In genomic region chr19:35476149-35476548, GRCh38 we compare ENCODE assay signal across 17 cellular contexts. TPM values are rescaled to one million over a fixed set of nuclear protein-coding genes. Genes with fewer than 3 reads are reported as not detected.
DNase-seq lines count a peak whose midpoint lies in the region; ATAC-seq and TF ChIP-seq lines count a peak whose summit lies in the region.
"Had no signal": no experiment of that assay in that cellular context is flagged by ENCODE, and none has a peak within 500 bp of the region (broad histone marks: within the 10 kb centered on the region; RNA-seq: fewer than 3 reads in every experiment).

No MANE protein-coding gene starts in this region.

- H3K36me3 Mint-ChIP-seq in natural killer cell, result no peaks in the 10 kb centered on the region

- peaks cover 10% of the 10 kb centered on the region for H3K4me1 ChIP-seq in mesendoderm (ENCODE audit: control insufficient read depth, low read depth, low read length)
- no peaks in the 10 kb centered on the region for H3K4me1 ChIP-seq in upper lobe of left lung
- H3K4me1 ChIP-seq: ascending aorta, left ventricle myocardium inferior had no signal

- H4K5ac ChIP-seq in mesendoderm (ENCODE audit: low read length), result no peak overlapping the region

- ATAC-seq in upper lobe of left lung (ENCODE audit: low FRiP score in 2 of 2) (no peak), natural killer cell (no peak), GM21390 (IDR thresholded peaks at IDR 0.05; ENCODE audit: unreplicated experiment) (no peak)

- peak; percentile 56 for DNase-seq in activated CD4-positive, alpha-beta T cell treated with anti-CD3 and anti-CD28 coated beads for 48 hours
- DNase-seq in activated CD4-positive, alpha-beta T cell treated with anti-CD3 and anti-CD28 coated beads, Interleukin-2, amount 50 U/mL, for 4 hours, result no peak
- DNase-seq in GM13977 (ENCODE audit: low spot score) (no peak), mesendoderm (peak; percentile 49), upper lobe of left lung (no peak), natural killer cell (no peak)
- DNase-seq: activated T-cell treated with anti-CD3 and anti-CD28 coated beads for 4 hours; effector memory CD4-positive, alpha-beta T cell; left ventricle myocardium inferior; NCI-H2081 treated with DMSO at 0.1 percent for 48 hours had no signal

- no peaks in the 10 kb centered on the region for H3K79me1 ChIP-seq in mesendoderm (ENCODE audit: low read length)

- H3K9me3 Mint-ChIP-seq in natural killer cell, result no peaks in the 10 kb centered on the region

- H2AK5ac ChIP-seq in mesendoderm (ENCODE audit: low read length), result peak overlapping the region; percentile 59

- H3K27ac Mint-ChIP-seq in natural killer cell, result no peak overlapping the region

- no peaks in the 10 kb centered on the region for H3K79me2 ChIP-seq in SU-DHL-6 (ENCODE audit: insufficient read depth, low read length)
- H3K79me2 ChIP-seq in mesendoderm (ENCODE audit: control insufficient read depth, insufficient read depth, low read length), result no peaks in the 10 kb centered on the region

- in situ Hi-C loops in GM13977 (cut with MboI; ENCODE audit: low pct_unique_long_range_greater_than_20kb, low sequenced_read_pairs, unreplicated experiment), result no loop called here

- no peak overlapping the region for H3K27ac ChIP-seq in SU-DHL-6 (ENCODE audit: low read depth, low read length)
- no peak overlapping the region for H3K27ac ChIP-seq in mesendoderm (ENCODE audit: low read depth, low read length)
- no peak overlapping the region for H3K27ac ChIP-seq in upper lobe of left lung
- H3K27ac ChIP-seq: ascending aorta, left ventricle myocardium inferior, neutrophil had no signal

- H4K20me1 ChIP-seq in SU-DHL-6 (ENCODE audit: low read depth, low read length), result no peaks in the 10 kb centered on the region

- no peak for TF ChIP-seq EP300 in upper lobe of left lung (IDR thresholded peaks at IDR 0.05)

- H3K4me2 ChIP-seq in SU-DHL-6 (ENCODE audit: low read depth, low read length, poor library complexity, severe bottlenecking) (no peak overlapping the region), mesendoderm (ENCODE audit: low read length) (no peak overlapping the region)

- H3K27me3 ChIP-seq in SU-DHL-6 (ENCODE audit: low read length), result no peaks in the 10 kb centered on the region
- H3K27me3 ChIP-seq in mesendoderm (ENCODE audit: insufficient read depth, low read length, poor library complexity), result no peaks in the 10 kb centered on the region
- H3K27me3 ChIP-seq in upper lobe of left lung, result no peaks in the 10 kb centered on the region
- H3K27me3 ChIP-seq: ascending aorta, neutrophil had no signal

- H2BK15ac ChIP-seq in mesendoderm (replicated peaks; ENCODE audit: low read depth), result no peak overlapping the region

- H3K9ac ChIP-seq in SU-DHL-6 (ENCODE audit: low read length), result no peak overlapping the region
- no peak overlapping the region for H3K9ac ChIP-seq in mesendoderm (ENCODE audit: low read length)

- H3K27me3 Mint-ChIP-seq in natural killer cell (ENCODE audit: low read depth in 2 of 2), result peaks cover 0 to 3% of the 10 kb centered on the region in 2 donors

- H3K36me3 ChIP-seq in SU-DHL-6 (ENCODE audit: low read length) (no peaks in the 10 kb centered on the region), mesendoderm (ENCODE audit: control insufficient read depth, insufficient read depth, low read length) (no peaks in the 10 kb centered on the region), upper lobe of left lung (no peaks in the 10 kb centered on the region)
- H3K36me3 ChIP-seq: ascending aorta, left ventricle myocardium inferior, neutrophil had no signal

- TF ChIP-seq CTCF in GM13977 (IDR thresholded peaks at IDR 0.05; ENCODE audit: extremely low read depth, insufficient read depth, missing control alignments) (peak; percentile 35), SU-DHL-6 (IDR thresholded peaks at IDR 0.05; ENCODE audit: insufficient read depth, low read length, poor library complexity, severe bottlenecking) (peak; percentile 40), upper lobe of left lung (IDR thresholded peaks at IDR 0.05) (no peak), natural killer cell (IDR thresholded peaks at IDR 0.05) (no peak)

- H3K56ac ChIP-seq in mesendoderm (ENCODE audit: low read length), result peak overlapping the region; percentile 44

- no peak overlapping the region for H3K23ac ChIP-seq in mesendoderm (ENCODE audit: low read length)

- H2AFZ ChIP-seq in SU-DHL-6 (ENCODE audit: low read depth, low read length, severe bottlenecking), result no peak overlapping the region

- H3K4me1 Mint-ChIP-seq in natural killer cell, result no peaks in the 10 kb centered on the region

- no peak for TF ChIP-seq POLR2A in upper lobe of left lung (IDR thresholded peaks at IDR 0.05)

- no CpG with 5 or more reads among the region's 4 CpGs for WGBS in mesendoderm (ENCODE audit: extremely low coverage, insufficient coverage, low lambda C conversion rate)
- WGBS in upper lobe of left lung, 2 donors, result 63 to 72% methylated on average over 4 of the region's 4 CpGs

- no peak overlapping the region for H3K4me3 ChIP-seq in SU-DHL-6 (ENCODE audit: insufficient read depth, low read length, poor library complexity, severe bottlenecking)
- no peak overlapping the region for H3K4me3 ChIP-seq in mesendoderm (ENCODE audit: low read length)
- H3K4me3 ChIP-seq in upper lobe of left lung, result no peak overlapping the region
- H3K4me3 ChIP-seq: ascending aorta, left ventricle myocardium inferior had no signal

- no peaks in the 10 kb centered on the region for H3K9me2 ChIP-seq in SU-DHL-6 (replicated peaks; ENCODE audit: insufficient read depth, low read length)

- intact Hi-C loops in natural killer cell (cut with micrococcal nuclease), result no loop called here

- no peaks in the 10 kb centered on the region for H3F3A ChIP-seq in SU-DHL-6 (ENCODE audit: insufficient read depth)

- no peak overlapping the region for H4K8ac ChIP-seq in mesendoderm (ENCODE audit: low read depth, low read length)

- peak overlapping the region; percentile 17 for H2BK5ac ChIP-seq in mesendoderm (ENCODE audit: low read length)

- H3K9me3 ChIP-seq in SU-DHL-6 (ENCODE audit: insufficient read depth, low read length) (no peaks in the 10 kb centered on the region), upper lobe of left lung (no peaks in the 10 kb centered on the region)
- H3K9me3 ChIP-seq: ascending aorta, left ventricle myocardium inferior, neutrophil had no signal

- H2BK120ac ChIP-seq in mesendoderm (ENCODE audit: low read depth, low read length), result no peak overlapping the region

- no peak overlapping the region for H3K18ac ChIP-seq in mesendoderm (ENCODE audit: low read length)

- H3K4me3 Mint-ChIP-seq in natural killer cell, result no peak overlapping the region

- no peak overlapping the region for H3K4ac ChIP-seq in mesendoderm (ENCODE audit: low read depth, low read length)

RNA-seq across cellular contexts. Expression of gene KRTDAP, which starts 14.1 kb away (rescaled TPM):
- 1.7 TPM for polyA plus RNA-seq in mesendoderm (2013, experiment 1 of 2)
- polyA plus RNA-seq in mesendoderm (2013, experiment 2 of 2), result 1.7 TPM
- total RNA-seq in upper lobe of left lung (under 1 TPM in 1 of 6 donors, not detected in 5; 0.61 TPM), natural killer cell (not detected)
- total RNA-seq: ascending aorta, left ventricle myocardium inferior, RPMI7951, skeletal muscle tissue, urinary bladder had no signal
- polyA plus RNA-seq: urinary bladder had no signal

RNA-seq across cellular contexts. Expression of gene FFAR2, which starts 28.1 kb away (rescaled TPM):
- polyA plus RNA-seq in mesendoderm (2013, experiment 1 of 2), result not detected
- not detected for polyA plus RNA-seq in mesendoderm (2013, experiment 2 of 2)
- total RNA-seq in upper lobe of left lung, result 1 to 10 TPM in 3 of 6 donors, under 1 TPM in 2, not detected in 1; 0.22 to 9.0 (median 2.1) TPM
- 1 to 10 TPM in 2 of 3 donors, under 1 TPM in 1; 0.70 to 8.6 (median 1.6) TPM for total RNA-seq in natural killer cell
- total RNA-seq: ascending aorta, RPMI7951 had no signal

RNA-seq across cellular contexts. Expression of gene DMKN, which starts 37.3 kb away (rescaled TPM):
- polyA plus RNA-seq in mesendoderm (2013, experiment 1 of 2), result 602 TPM
- 595 TPM for polyA plus RNA-seq in mesendoderm (2013, experiment 2 of 2)
- 100 to 1,000 TPM in 3 of 6 donors, 10 to 100 TPM in 3; 64.9 to 127 (median 101) TPM for total RNA-seq in upper lobe of left lung
- 10 to 100 TPM; 10.7 to 15.3 (median 11.3) TPM for total RNA-seq in natural killer cell
- total RNA-seq: RPMI7951, skeletal muscle tissue had no signal

RNA-seq across cellular contexts. Expression of gene SBSN, which starts 52.0 kb away (rescaled TPM):
- polyA plus RNA-seq in mesendoderm (2013, experiment 1 of 2), result not detected
- not detected for polyA plus RNA-seq in mesendoderm (2013, experiment 2 of 2)
- total RNA-seq in upper lobe of left lung, result not detected
- not detected for total RNA-seq in natural killer cell
- total RNA-seq: ascending aorta, left ventricle myocardium inferior, RPMI7951, skeletal muscle tissue, urinary bladder had no signal

RNA-seq across cellular contexts. Expression of gene GAPDHS, which starts 57.1 kb away (rescaled TPM):
- 0.10 TPM for polyA plus RNA-seq in mesendoderm (2013, experiment 1 of 2)
- 0.03 TPM for polyA plus RNA-seq in mesendoderm (2013, experiment 2 of 2)
- total RNA-seq in upper lobe of left lung, result not detected
- not detected for total RNA-seq in natural killer cell
- total RNA-seq: ascending aorta, left ventricle myocardium inferior, RPMI7951, skeletal muscle tissue, urinary bladder had no signal
- polyA plus RNA-seq: urinary bladder had no signal

Comparison
In these comparisons a context has a peak if more than half of its experiments do, and no peak if none do; other contexts are left out.
1. DNase-seq: peak in activated CD4-positive, alpha-beta T cell treated with anti-CD3 and anti-CD28 coated beads for 48 hours (single experiment) and mesendoderm (single experiment); none in activated CD4-positive, alpha-beta T cell treated with anti-CD3 and anti-CD28 coated beads, Interleukin-2, amount 50 U/mL, for 4 hours (0 of 2), GM13977 (single experiment), upper lobe of left lung (0 of 2) and natural killer cell (single experiment).
2. CTCF ChIP-seq: peak in GM13977 (single experiment) and SU-DHL-6 (single experiment); none in upper lobe of left lung (0 of 6) and natural killer cell (single experiment).
3. RNA of gene DMKN, which starts 37.3 kb away (total RNA-seq): 64.9 to 127 TPM in upper lobe of left lung; 10.7 to 15.3 TPM in natural killer cell; every median in the first group is over 4 times any median in the second.